In the genomic region with DNA sequence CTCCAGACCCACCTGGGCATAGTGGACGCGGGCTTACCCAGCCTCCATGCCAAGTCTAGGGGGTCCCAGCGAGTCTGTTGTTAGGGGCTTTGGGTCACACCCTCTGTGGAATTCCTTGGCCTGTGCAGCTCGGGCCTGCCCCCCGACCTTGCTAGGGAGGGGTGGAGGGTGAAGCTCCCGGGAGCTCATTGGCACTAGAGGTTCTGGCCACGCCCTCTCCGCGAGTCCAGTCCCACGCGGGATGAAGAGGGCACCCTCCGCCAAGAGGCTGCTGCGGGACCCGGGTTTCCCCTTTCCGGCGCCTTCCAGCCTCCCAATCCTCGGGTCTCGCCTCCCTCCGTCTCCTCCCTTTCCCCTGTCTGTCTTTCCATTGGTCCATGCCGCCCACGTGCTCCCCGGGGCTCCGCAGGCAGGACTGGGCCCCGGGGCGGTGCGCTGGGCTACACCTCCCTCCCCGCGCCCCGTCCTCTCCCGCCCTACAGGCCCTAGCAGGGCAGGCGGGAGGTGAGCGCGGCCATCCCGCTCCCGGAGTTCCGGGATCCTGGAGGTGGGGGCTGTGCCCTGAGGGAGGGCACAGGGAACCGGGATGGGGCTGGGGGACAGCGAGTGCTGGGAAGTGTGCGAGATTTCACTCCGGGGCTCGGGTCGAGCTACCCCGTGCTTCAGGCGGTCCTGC, we compare ENCODE assay signal across 8 cellular contexts. TPM values are rescaled to one million over a fixed set of nuclear protein-coding genes. Genes with fewer than 3 reads are reported as not detected.
DNase-seq lines count a peak whose midpoint lies in the region; ATAC-seq and TF ChIP-seq lines count a peak whose summit lies in the region.

No MANE protein-coding gene starts in this region.

- peaks cover 5% of the 10 kb centered on the region for H3F3A ChIP-seq in GM23248 (ENCODE audit: insufficient read depth)

- WGBS in GM23248 (ENCODE audit: low coverage in 1 of 2, low lambda C conversion rate in 2 of 2, missing lambda C conversion rate in 2 of 2), 2 experiments: 1% methylated on average over 30 to 43 of the region's 44 CpGs

- peak overlapping the region; percentile 73 for H3K27ac Mint-ChIP-seq in activated T-helper 17 cell treated with anti-CD3 and anti-CD28 coated beads, Interleukin-2, amount 50 U/mL, for 72 hours
- H3K27ac Mint-ChIP-seq in naive thymus-derived CD8-positive, alpha-beta T cell: peak overlapping the region; percentile 72 to 94 (median 82)
- peak overlapping the region; percentile 82 for H3K27ac Mint-ChIP-seq in stimulated activated naive B cell treated with anti-CD40 and anti-IgM and Interleukin-4, amounts not matched to agents 10 μg/mL and 1 μg/mL and 100 μg/mL, for 72 hours

- POLR2A ChIA-PET in naive thymus-derived CD8-positive, alpha-beta T cell (lab: Charles Lee): interaction anchor here (0.7 to 5.4 kb wide), 12 partner anchors 14 to 1362 kb away, joined by 3 to 37 read pairs (median 4); partner anchors contain the start of genes CLK2, ENTREP3, FDPS and HCN3

- peak overlapping the region; percentile 89 for H3K4me3 ChIP-seq in GM23248
- H3K4me3 ChIP-seq in fibroblast of lung (replicated peaks in 1 of 4; ENCODE audit: control extremely low read depth in 1 of 4, insufficient read depth in 1 of 4, low read depth in 3 of 4, low read length in 4 of 4): peak overlapping the region; percentile 72 to 93 (median 88)

- no peaks in the 10 kb centered on the region for H3K9me3 Mint-ChIP-seq in activated T-helper 17 cell treated with anti-CD3 and anti-CD28 coated beads, Interleukin-2, amount 50 U/mL, for 72 hours
- H3K9me3 Mint-ChIP-seq in naive thymus-derived CD8-positive, alpha-beta T cell: no peaks in the 10 kb centered on the region
- H3K9me3 Mint-ChIP-seq in stimulated activated naive B cell treated with anti-CD40 and anti-IgM and Interleukin-4, amounts not matched to agents 10 μg/mL and 1 μg/mL and 100 μg/mL, for 72 hours: no peaks in the 10 kb centered on the region

- H3K4me1 ChIP-seq in GM23248 (ENCODE audit: insufficient read depth): peaks cover 12% of the 10 kb centered on the region
- H3K4me1 ChIP-seq in fibroblast of lung (ENCODE audit: control insufficient read depth, extremely low read depth, insufficient read depth, low read length): peaks cover 22% of the 10 kb centered on the region

- DNase-seq in DMS79 treated with DMSO at 0.1 percent for 48 hours (lab: John Stamatoyannopoulos, UW) (peak; percentile 93), GM23248 (peak; percentile 98), LHCN-M2 (ENCODE audit: low read depth) (peak; percentile 97), RPMI7951 (ENCODE audit: low read depth) (peak; percentile 97), fibroblast of lung (ENCODE audit: low read depth in 2 of 2) (peak; percentile 95)
- DNase-seq in naive thymus-derived CD8-positive, alpha-beta T cell: peak; percentile 72 to 91 (median 84)
- peak; percentile 89 for DNase-seq in stimulated activated naive B cell treated with anti-CD40 and anti-IgM and Interleukin-4, amounts not matched to agents 10 μg/mL and 1 μg/mL and 100 μg/mL, for 72 hours

- H3K36me3 ChIP-seq in GM23248 (ENCODE audit: low read depth): peaks cover 4% of the 10 kb centered on the region; the same call in 1 of the 2 replicates
- peaks cover 7% of the 10 kb centered on the region for H3K36me3 ChIP-seq in fibroblast of lung (ENCODE audit: control insufficient read depth, insufficient read depth, low read length)

- H3K27me3 ChIP-seq in GM23248 (replicated peaks; ENCODE audit: insufficient read depth): no peaks in the 10 kb centered on the region
- no peaks in the 10 kb centered on the region for H3K27me3 ChIP-seq in fibroblast of lung (ENCODE audit: control insufficient read depth, insufficient read depth, low read length)

- H2AFZ ChIP-seq in GM23248 (peak overlapping the region; percentile 86), fibroblast of lung (ENCODE audit: low read length) (peak overlapping the region; percentile 43)

- H3K79me2 ChIP-seq in GM23248 (ENCODE audit: insufficient read depth): peaks cover 50% of the 10 kb centered on the region
- peaks cover 17% of the 10 kb centered on the region for H3K79me2 ChIP-seq in fibroblast of lung (ENCODE audit: control insufficient read depth, insufficient read depth, low read length)

- no peaks in the 10 kb centered on the region for H3K9me2 ChIP-seq in GM23248 (ENCODE audit: insufficient read depth)

- peak overlapping the region; percentile 99 for H3K4me2 ChIP-seq in GM23248 (ENCODE audit: unreplicated experiment)
- H3K4me2 ChIP-seq in fibroblast of lung (ENCODE audit: extremely low read depth, insufficient read depth, low read length): peak overlapping the region; percentile 96

- peak overlapping the region; percentile 75 for H3K4me3 Mint-ChIP-seq in activated T-helper 17 cell treated with anti-CD3 and anti-CD28 coated beads, Interleukin-2, amount 50 U/mL, for 72 hours
- H3K4me3 Mint-ChIP-seq in naive thymus-derived CD8-positive, alpha-beta T cell: peak overlapping the region; percentile 82 to 93 (median 90)
- H3K4me3 Mint-ChIP-seq in stimulated activated naive B cell treated with anti-CD40 and anti-IgM and Interleukin-4, amounts not matched to agents 10 μg/mL and 1 μg/mL and 100 μg/mL, for 72 hours: peak overlapping the region; percentile 89 to 95

- in situ Hi-C loops in GM23248 (cut with MboI): no loop called here

- H3K36me3 Mint-ChIP-seq in activated T-helper 17 cell treated with anti-CD3 and anti-CD28 coated beads, Interleukin-2, amount 50 U/mL, for 72 hours (ENCODE audit: low read depth): peaks cover 33% of the 10 kb centered on the region
- peaks cover 0 to 5% (median 0%) of the 10 kb centered on the region in 3 donors for H3K36me3 Mint-ChIP-seq in naive thymus-derived CD8-positive, alpha-beta T cell
- peaks cover 33 to 34% of the 10 kb centered on the region in 2 donors for H3K36me3 Mint-ChIP-seq in stimulated activated naive B cell treated with anti-CD40 and anti-IgM and Interleukin-4, amounts not matched to agents 10 μg/mL and 1 μg/mL and 100 μg/mL, for 72 hours

- peak overlapping the region; percentile 83 for H3K9ac ChIP-seq in GM23248
- H3K9ac ChIP-seq in fibroblast of lung (ENCODE audit: insufficient read depth, low read length): peak overlapping the region; percentile 72

- no peaks in the 10 kb centered on the region for H3K27me3 Mint-ChIP-seq in activated T-helper 17 cell treated with anti-CD3 and anti-CD28 coated beads, Interleukin-2, amount 50 U/mL, for 72 hours
- H3K27me3 Mint-ChIP-seq in naive thymus-derived CD8-positive, alpha-beta T cell: no peaks in the 10 kb centered on the region
- H3K27me3 Mint-ChIP-seq in stimulated activated naive B cell treated with anti-CD40 and anti-IgM and Interleukin-4, amounts not matched to agents 10 μg/mL and 1 μg/mL and 100 μg/mL, for 72 hours: no peaks in the 10 kb centered on the region

- H4K20me1 ChIP-seq in GM23248 (ENCODE audit: insufficient read depth): no peaks in the 10 kb centered on the region
- peaks cover 5% of the 10 kb centered on the region for H4K20me1 ChIP-seq in fibroblast of lung (ENCODE audit: control insufficient read depth, extremely low read depth, insufficient read depth, low read length)

- peak; percentile 82 for ATAC-seq in activated T-helper 17 cell treated with anti-CD3 and anti-CD28 coated beads, Interleukin-2, amount 50 U/mL, for 72 hours (replicated peaks)
- peak; percentile 81 to 83 for ATAC-seq in naive thymus-derived CD8-positive, alpha-beta T cell
- peak; percentile 75 to 76 for ATAC-seq in stimulated activated naive B cell treated with anti-CD40 and anti-IgM and Interleukin-4, amounts not matched to agents 10 μg/mL and 1 μg/mL and 100 μg/mL, for 72 hours (replicated peaks)

- peaks cover 19% of the 10 kb centered on the region for H3K4me1 Mint-ChIP-seq in activated T-helper 17 cell treated with anti-CD3 and anti-CD28 coated beads, Interleukin-2, amount 50 U/mL, for 72 hours
- H3K4me1 Mint-ChIP-seq in naive thymus-derived CD8-positive, alpha-beta T cell: peaks cover 18 to 41% (median 34%) of the 10 kb centered on the region in 4 donors
- H3K4me1 Mint-ChIP-seq in stimulated activated naive B cell treated with anti-CD40 and anti-IgM and Interleukin-4, amounts not matched to agents 10 μg/mL and 1 μg/mL and 100 μg/mL, for 72 hours: peaks cover 36 to 62% of the 10 kb centered on the region in 2 donors

- H3K27ac ChIP-seq in GM23248: peak overlapping the region; percentile 76
- H3K27ac ChIP-seq in fibroblast of lung (ENCODE audit: insufficient read depth, low read length): peak overlapping the region; percentile 70

- H3K9me3 ChIP-seq in GM23248 (ENCODE audit: low read depth) (no peaks in the 10 kb centered on the region), fibroblast of lung (ENCODE audit: control insufficient read depth, insufficient read depth, low read depth, low read length) (no peaks in the 10 kb centered on the region)

- TF ChIP-seq CTCF in fibroblast of lung (conservative IDR thresholded peaks at IDR 0.05 in 1 of 2, IDR thresholded peaks at IDR 0.05 in 1 of 2; ENCODE audit: low read depth in 1 of 2, low read length in 2 of 2): no peak

RNA-seq across cellular contexts. Expression of gene RUSC1, which starts 3.5 kb away (rescaled TPM):
- 31.9 and 34.4 TPM in 2 replicates for total RNA-seq in GM23248 (2014; rRNA removed; shearing (Covaris generic))
- 30.4 and 32.6 TPM in 2 replicates for polyA plus RNA-seq in GM23248 (2016; fragmentation: Nextera tagmentation; extraction: Ambion mirVana)
- 41.6 and 43.3 TPM in 2 replicates for total RNA-seq in LHCN-M2 (2014; rRNA removed)
- polyA plus RNA-seq in LHCN-M2 (2012): 29.6 TPM
- 25.1 and 26.2 TPM in 2 replicates for total RNA-seq in RPMI7951 (2014; rRNA removed; shearing (Covaris generic))
- total RNA-seq in activated T-helper 17 cell treated with anti-CD3 and anti-CD28 coated beads, Interleukin-2, amount 50 U/mL, for 72 hours: 10 to 100 TPM; 22.3 to 30.0 TPM
- total RNA-seq in fibroblast of lung: 9.8 and 12.6 TPM in 2 replicates
- 16.4 and 22.8 TPM in 2 replicates for polyA plus RNA-seq in fibroblast of lung
- 19.4 and 30.3 TPM in 2 replicates for polyA plus RNA-seq in fibroblast of lung (2012)
- 31.4 and 43.0 TPM in 2 replicates for polyA minus RNA-seq in fibroblast of lung (ENCODE audit: low replicate concordance)
- total RNA-seq in naive thymus-derived CD8-positive, alpha-beta T cell: 10 to 100 TPM; 16.1 to 16.3 TPM
- 1 to 10 TPM; 4.4 to 7.9 (median 7.5) TPM for polyA plus RNA-seq in naive thymus-derived CD8-positive, alpha-beta T cell

RNA-seq across cellular contexts. Expression of gene FDPS, which starts 15.5 kb away (rescaled TPM):
- 96.3 and 103 TPM in 2 replicates for total RNA-seq in GM23248 (2014; rRNA removed; shearing (Covaris generic))
- 106 and 116 TPM in 2 replicates for polyA plus RNA-seq in GM23248 (2016; fragmentation: Nextera tagmentation; extraction: Ambion mirVana)
- 172 and 197 TPM in 2 replicates for total RNA-seq in LHCN-M2 (2014; rRNA removed)
- polyA plus RNA-seq in LHCN-M2 (2012): 390 TPM
- 148 and 166 TPM in 2 replicates for total RNA-seq in RPMI7951 (2014; rRNA removed; shearing (Covaris generic))
- total RNA-seq in activated T-helper 17 cell treated with anti-CD3 and anti-CD28 coated beads, Interleukin-2, amount 50 U/mL, for 72 hours: 100 to 1,000 TPM; 319 to 371 TPM
- total RNA-seq in fibroblast of lung: 279 and 840 TPM in 2 replicates
- polyA plus RNA-seq in fibroblast of lung: 399 TPM in 2 replicates
- polyA plus RNA-seq in fibroblast of lung (2012): 480 and 515 TPM in 2 replicates
- polyA minus RNA-seq in fibroblast of lung (ENCODE audit: low replicate concordance): 188 and 231 TPM in 2 replicates
- 10 to 100 TPM; 78.9 to 87.1 TPM for total RNA-seq in naive thymus-derived CD8-positive, alpha-beta T cell
- polyA plus RNA-seq in naive thymus-derived CD8-positive, alpha-beta T cell: 100 to 1,000 TPM in 2 of 3 donors, 10 to 100 TPM in 1; 97.2 to 120 (median 105) TPM

RNA-seq across cellular contexts. Expression of gene PKLR, which starts 22.9 kb away (rescaled TPM):
- not detected in 2 replicates for total RNA-seq in GM23248 (2014; rRNA removed; shearing (Covaris generic))
- 0.08 TPM in 1 of 2 replicates, not detected in the other for polyA plus RNA-seq in GM23248 (2016; fragmentation: Nextera tagmentation; extraction: Ambion mirVana)
- total RNA-seq in LHCN-M2 (2014; rRNA removed): not detected in 2 replicates
- not detected for polyA plus RNA-seq in LHCN-M2 (2012)
- not detected in 2 replicates for total RNA-seq in RPMI7951 (2014; rRNA removed; shearing (Covaris generic))
- not detected for total RNA-seq in activated T-helper 17 cell treated with anti-CD3 and anti-CD28 coated beads, Interleukin-2, amount 50 U/mL, for 72 hours
- total RNA-seq in fibroblast of lung: not detected in 2 replicates
- not detected in 2 replicates for polyA plus RNA-seq in fibroblast of lung
- polyA plus RNA-seq in fibroblast of lung (2012): not detected in 2 replicates
- not detected in 2 replicates for polyA minus RNA-seq in fibroblast of lung (ENCODE audit: low replicate concordance)
- total RNA-seq in naive thymus-derived CD8-positive, alpha-beta T cell: not detected
- polyA plus RNA-seq in naive thymus-derived CD8-positive, alpha-beta T cell: not detected

RNA-seq across cellular contexts. Expression of gene HCN3, which starts 46.9 kb away (rescaled TPM):
- total RNA-seq in GM23248 (2014; rRNA removed; shearing (Covaris generic)): 0.76 and 1.4 TPM in 2 replicates
- polyA plus RNA-seq in GM23248 (2016; fragmentation: Nextera tagmentation; extraction: Ambion mirVana): 1.6 and 1.9 TPM in 2 replicates
- total RNA-seq in LHCN-M2 (2014; rRNA removed): 1.8 and 2.1 TPM in 2 replicates
- polyA plus RNA-seq in LHCN-M2 (2012): 2.2 TPM
- total RNA-seq in RPMI7951 (2014; rRNA removed; shearing (Covaris generic)): 0.36 and 0.59 TPM in 2 replicates
- 1 to 10 TPM; 4.1 to 6.0 TPM for total RNA-seq in activated T-helper 17 cell treated with anti-CD3 and anti-CD28 coated beads, Interleukin-2, amount 50 U/mL, for 72 hours
- 0.99 and 1.0 TPM in 2 replicates for total RNA-seq in fibroblast of lung
- 0.79 and 0.86 TPM in 2 replicates for polyA plus RNA-seq in fibroblast of lung
- polyA plus RNA-seq in fibroblast of lung (2012): 0.73 and 1.1 TPM in 2 replicates
- 7.3 and 11.7 TPM in 2 replicates for polyA minus RNA-seq in fibroblast of lung (ENCODE audit: low replicate concordance)
- 1 to 10 TPM; 3.9 to 4.1 TPM for total RNA-seq in naive thymus-derived CD8-positive, alpha-beta T cell
- under 1 TPM in 2 of 3 donors, not detected in 1; 0.20 to 0.51 TPM for polyA plus RNA-seq in naive thymus-derived CD8-positive, alpha-beta T cell

RNA-seq across cellular contexts. Expression of gene CLK2, which starts 50.9 kb away (rescaled TPM):
- 16.8 and 24.0 TPM in 2 replicates for total RNA-seq in GM23248 (2014; rRNA removed; shearing (Covaris generic))
- 10.2 and 10.4 TPM in 2 replicates for polyA plus RNA-seq in GM23248 (2016; fragmentation: Nextera tagmentation; extraction: Ambion mirVana)
- total RNA-seq in LHCN-M2 (2014; rRNA removed): 23.7 and 26.9 TPM in 2 replicates
- 14.4 TPM for polyA plus RNA-seq in LHCN-M2 (2012)
- 13.1 and 20.8 TPM in 2 replicates for total RNA-seq in RPMI7951 (2014; rRNA removed; shearing (Covaris generic))
- 100 to 1,000 TPM in 1 of 2 donors, 10 to 100 TPM in 1; 87.7 to 131 TPM for total RNA-seq in activated T-helper 17 cell treated with anti-CD3 and anti-CD28 coated beads, Interleukin-2, amount 50 U/mL, for 72 hours
- total RNA-seq in fibroblast of lung: 21.3 and 26.8 TPM in 2 replicates
- 34.0 and 40.9 TPM in 2 replicates for polyA plus RNA-seq in fibroblast of lung
- polyA plus RNA-seq in fibroblast of lung (2012): 23.9 and 27.2 TPM in 2 replicates
- polyA minus RNA-seq in fibroblast of lung (ENCODE audit: low replicate concordance): 47.5 and 75.3 TPM in 2 replicates
- total RNA-seq in naive thymus-derived CD8-positive, alpha-beta T cell: 100 to 1,000 TPM; 115 to 134 TPM
- polyA plus RNA-seq in naive thymus-derived CD8-positive, alpha-beta T cell: 10 to 100 TPM; 11.3 to 22.6 (median 12.9) TPM

Comparison
In these comparisons a context has a peak if more than half of its experiments do, and no peak if none do; other contexts are left out.
1. Peak in every context shown above with its lines: DNase-seq, ATAC-seq, H3K4me3 ChIP-seq and H3K27ac ChIP-seq.